In genomic region chr17:47995241-47995935, GRCh38 we compare ENCODE assay signal across 27 cellular contexts. TPM values are rescaled to one million over a fixed set of nuclear protein-coding genes. Genes with fewer than 3 reads are reported as not detected.
DNase-seq lines count a peak whose midpoint lies in the region; ATAC-seq, FAIRE-seq and TF ChIP-seq lines count a peak whose summit lies in the region.
"Had no signal": no experiment of that assay in that cellular context is flagged by ENCODE, and none has a peak within 500 bp of the region (broad histone marks: within the 10 kb centered on the region; RNA-seq: fewer than 3 reads in every experiment).

No MANE protein-coding gene starts in this region.

- CTCF ChIA-PET in H1 (lab: Charles Lee; ENCODE audit: partially characterized antibody) = interaction anchor here (0.7 to 27.8 kb wide), 12 partner anchors 8 to 111 kb away, joined by 3 to 493 read pairs (median 4); partner anchors contain the start of genes PNPO and PRR15L
- CTCF ChIA-PET in activated CD8-positive, alpha-beta T cell treated with anti-CD3 and anti-CD28 coated beads, Interleukin-2, amount 10 ng/mL, durations not matched to agents 7 days and 5 days (lab: Charles Lee) = interaction anchor here (2.2 kb wide), 1 partner anchor 22 kb away, joined by 5 read pairs; no protein-coding TSS in a partner anchor

- H2BK5ac ChIP-seq in H9 (ENCODE audit: insufficient read length, low read length) (no peak overlapping the region), H1 (ENCODE audit: low read depth, low read length) (peak overlapping the region; percentile 42; the same call in 1 of the 2 replicates)

- no peaks in the 10 kb centered on the region for H3K36me3 ChIP-seq in H1 (ENCODE audit: control insufficient read depth in 2 of 4, insufficient read depth in 4 of 4, low read length in 3 of 4)
- no peaks in the 10 kb centered on the region for H3K36me3 ChIP-seq in osteoblast (ENCODE audit: insufficient read depth, low read length)
- H3K36me3 ChIP-seq: ascending aorta, tibial artery had no signal

- no peak for TF ChIP-seq POLR2A in H1 (IDR thresholded peaks at IDR 0.05; ENCODE audit: control extremely low read depth in 1 of 2, low read depth in 2 of 2, low read length in 2 of 2)

- H3K18ac ChIP-seq in H9 (ENCODE audit: insufficient read length, low read depth, low read length) (no peak overlapping the region), H1 (ENCODE audit: extremely low read depth, low read length) (peak overlapping the region; percentile 83)

- TF ChIP-seq EP300 in H1 (IDR thresholded peaks at IDR 0.05; ENCODE audit: borderline replicate concordance in 1 of 2, low read depth in 2 of 2, low read length in 2 of 2) = no peak

- H2AFZ ChIP-seq in H9 (ENCODE audit: low read length) (no peak overlapping the region), H1 (ENCODE audit: low read length) (no peak overlapping the region), osteoblast (ENCODE audit: low read length) (no peak overlapping the region)

- H3K23me2 ChIP-seq in H9 (ENCODE audit: insufficient read length, low read depth, low read length, poor library complexity, severe bottlenecking) (no peaks in the 10 kb centered on the region), H1 (ENCODE audit: low read depth, low read length) (no peaks in the 10 kb centered on the region)

- peak overlapping the region in 1 of 2 experiments; percentile 30; a peak in 1 of 5 replicates for H3K4me3 Mint-ChIP-seq in H9
- no peak overlapping the region for H3K4me3 Mint-ChIP-seq in activated CD8-positive, alpha-beta T cell treated with anti-CD3 and anti-CD28 coated beads, Interleukin-2, amount 10 ng/mL, durations not matched to agents 7 days and 5 days
- H3K4me3 Mint-ChIP-seq: activated T-helper 1 cell treated with anti-CD3 and anti-CD28 coated beads, Interleukin-12 subunit alpha, Interleukin-12 subunit beta, Interleukin-2, Interleukin-4 antibody, amounts not matched to agents 30 ng/mL and 10 ng/mL and 1 ng/mL, durations not matched to agents 14 hours and 24 hours and 36 hours; CD8-positive, alpha-beta T cell; central memory CD8-positive, alpha-beta T cell; stimulated activated naive CD8-positive, alpha-beta T cell treated with anti-CD3 and anti-CD28 coated beads, Interleukin-15, amount 100 ng/mL, for 72 hours; T-helper 1 cell treated with Interleukin-12 subunit alpha and Interleukin-12 subunit beta and Interleukin-4 antibody, amounts not matched to agents 30 μg/mL and 1 μg/mL, for 36 hours had no signal

- H3K23ac ChIP-seq in H9 (ENCODE audit: insufficient read length, low read depth, low read length) (no peak overlapping the region), H1 (ENCODE audit: insufficient read length) (no peak overlapping the region)

- ATAC-seq in HG02981 (IDR thresholded peaks at IDR 0.05; ENCODE audit: unreplicated experiment) = no peak
- ATAC-seq in activated CD8-positive, alpha-beta T cell treated with anti-CD3 and anti-CD28 coated beads, Interleukin-2, amount 10 ng/mL, durations not matched to agents 7 days and 5 days = no peak
- ATAC-seq: activated naive CD4-positive, alpha-beta T cell treated with anti-CD3 and anti-CD28 coated beads, Interleukin-2, amount 50 U/mL, for 72 hours; CD8-positive, alpha-beta T cell; GM12878; right cardiac atrium; stimulated activated naive CD8-positive, alpha-beta T cell treated with anti-CD3 and anti-CD28 coated beads, Interleukin-15, amount 100 ng/mL, for 72 hours had no signal

- H3K4me2 ChIP-seq in H9 (ENCODE audit: insufficient read depth, insufficient read length, low read length) (no peak overlapping the region), H1 (ENCODE audit: insufficient read depth in 1 of 2, low read depth in 2 of 2, low read length in 2 of 2) (peak overlapping the region; percentile 2 to 5; a peak in 2 of 4 replicates), osteoblast (ENCODE audit: insufficient read depth, low read length) (no peak overlapping the region)

- no peak overlapping the region for H3K9ac ChIP-seq in H9 (ENCODE audit: extremely low read depth, insufficient read length, low read length)
- no peak overlapping the region for H3K9ac ChIP-seq in H1 (replicated peaks in 1 of 4; ENCODE audit: extremely low read depth in 1 of 4, low read depth in 3 of 4, low read length in 3 of 4)

- TF ChIP-seq CTCF in H9 (conservative IDR thresholded peaks at IDR 0.05) = no peak
- no peak for TF ChIP-seq CTCF in H1 (IDR thresholded peaks at IDR 0.05; ENCODE audit: control extremely low read depth in 1 of 3, insufficient read depth in 1 of 3, low read depth in 1 of 3, low read length in 3 of 3)
- no peak for TF ChIP-seq CTCF in osteoblast (IDR thresholded peaks at IDR 0.05; ENCODE audit: extremely low read depth, low read depth, low read length)

- H3T11ph ChIP-seq in H9 (ENCODE audit: low read length) = no peak overlapping the region

- H4K20me1 ChIP-seq in H9 (ENCODE audit: control insufficient read depth, insufficient read depth, insufficient read length) (no peaks in the 10 kb centered on the region), H1 (replicated peaks in 1 of 2; ENCODE audit: control insufficient read depth in 1 of 2, insufficient read depth in 2 of 2, low read length in 2 of 2) (no peaks in the 10 kb centered on the region), osteoblast (ENCODE audit: insufficient read depth, low read length) (no peaks in the 10 kb centered on the region)

- peak; percentile 67 for DNase-seq in H9
- DNase-seq in NCI-H69 (lab: John Stamatoyannopoulos, UW) = peak; percentile 72
- no peak for DNase-seq in H1 (ENCODE audit: low read depth in 1 of 2, low spot score in 2 of 2)
- peak; percentile 58 for DNase-seq in osteoblast (ENCODE audit: insufficient read length, low spot score, missing footprints)
- no peak for DNase-seq in kidney tubule cell (ENCODE audit: low spot score)
- no peak for DNase-seq in activated CD8-positive, alpha-beta T cell treated with anti-CD3 and anti-CD28 coated beads, Interleukin-2, amount 10 ng/mL, durations not matched to agents 7 days and 5 days
- DNase-seq: activated CD4-positive, alpha-beta T cell treated with anti-CD3 and anti-CD28 coated beads for 48 hours; CD8-positive, alpha-beta T cell; foreskin melanocyte; NCI-H1694; NCI-H345; right cardiac atrium; stimulated activated naive CD8-positive, alpha-beta T cell treated with anti-CD3 and anti-CD28 coated beads, Interleukin-15, amount 100 ng/mL, for 72 hours; tibial artery had no signal

- H3K4me1 Mint-ChIP-seq in H9 = peaks cover 58 to 65% of the 10 kb centered on the region in 2 experiments
- peaks cover 5% of the 10 kb centered on the region for H3K4me1 Mint-ChIP-seq in activated CD8-positive, alpha-beta T cell treated with anti-CD3 and anti-CD28 coated beads, Interleukin-2, amount 10 ng/mL, durations not matched to agents 7 days and 5 days (ENCODE audit: low read depth)
- H3K4me1 Mint-ChIP-seq: central memory CD8-positive, alpha-beta T cell had no signal

- no peaks in the 10 kb centered on the region; a peak in 1 of 5 replicates for H3K9me3 Mint-ChIP-seq in H9
- no peaks in the 10 kb centered on the region for H3K9me3 Mint-ChIP-seq in activated CD8-positive, alpha-beta T cell treated with anti-CD3 and anti-CD28 coated beads, Interleukin-2, amount 10 ng/mL, durations not matched to agents 7 days and 5 days (ENCODE audit: insufficient read depth)
- H3K9me3 Mint-ChIP-seq: activated naive CD4-positive, alpha-beta T cell treated with anti-CD3 and anti-CD28 coated beads, Interleukin-2, amount 50 U/mL, for 72 hours; activated T-helper 1 cell treated with anti-CD3 and anti-CD28 coated beads, Interleukin-12 subunit alpha, Interleukin-12 subunit beta, Interleukin-2, Interleukin-4 antibody, amounts not matched to agents 30 ng/mL and 10 ng/mL and 1 ng/mL, durations not matched to agents 14 hours and 24 hours and 36 hours; CD8-positive, alpha-beta T cell; central memory CD8-positive, alpha-beta T cell; stimulated activated naive CD8-positive, alpha-beta T cell treated with anti-CD3 and anti-CD28 coated beads, Interleukin-15, amount 100 ng/mL, for 72 hours; T-helper 1 cell treated with Interleukin-12 subunit alpha and Interleukin-12 subunit beta and Interleukin-4 antibody, amounts not matched to agents 30 μg/mL and 1 μg/mL, for 36 hours had no signal

- no peak overlapping the region for H4K8ac ChIP-seq in H9 (replicated peaks; ENCODE audit: insufficient read length, low read depth, low read length)
- H4K8ac ChIP-seq in H1 (ENCODE audit: extremely low read depth, insufficient read depth, low read length) = no peak overlapping the region; the same call in none of the 2 replicates

- H3K27ac Mint-ChIP-seq in H9 = peak overlapping the region in 2 of 3 experiments; percentile 23 to 24; a peak in 1 of 7 replicates
- no peak overlapping the region for H3K27ac Mint-ChIP-seq in activated CD8-positive, alpha-beta T cell treated with anti-CD3 and anti-CD28 coated beads, Interleukin-2, amount 10 ng/mL, durations not matched to agents 7 days and 5 days
- H3K27ac Mint-ChIP-seq: activated naive CD4-positive, alpha-beta T cell treated with anti-CD3 and anti-CD28 coated beads, Interleukin-2, amount 50 U/mL, for 72 hours; activated T-helper 1 cell treated with anti-CD3 and anti-CD28 coated beads, Interleukin-12 subunit alpha, Interleukin-12 subunit beta, Interleukin-2, Interleukin-4 antibody, amounts not matched to agents 30 ng/mL and 10 ng/mL and 1 ng/mL, durations not matched to agents 14 hours and 24 hours and 36 hours; CD8-positive, alpha-beta T cell; stimulated activated naive CD8-positive, alpha-beta T cell treated with anti-CD3 and anti-CD28 coated beads, Interleukin-15, amount 100 ng/mL, for 72 hours; T-helper 1 cell treated with Interleukin-12 subunit alpha and Interleukin-12 subunit beta and Interleukin-4 antibody, amounts not matched to agents 30 μg/mL and 1 μg/mL, for 36 hours had no signal

- H2BK12ac ChIP-seq in H9 (ENCODE audit: insufficient read length, low read depth, low read length) = no peak overlapping the region
- peak overlapping the region; percentile 85; the same call in 1 of the 2 replicates for H2BK12ac ChIP-seq in H1 (ENCODE audit: low read depth, low read length)

- POLR2A ChIA-PET in H1 (lab: Charles Lee; ENCODE audit: partially characterized antibody) = interaction anchor here (0.6 to 3.1 kb wide), 12 partner anchors 8 to 139 kb away, joined by 3 to 12 read pairs (median 5); no protein-coding TSS in a partner anchor
- POLR2A ChIA-PET in activated CD8-positive, alpha-beta T cell treated with anti-CD3 and anti-CD28 coated beads, Interleukin-2, amount 10 ng/mL, durations not matched to agents 7 days and 5 days (lab: Charles Lee) = no interaction called here

- H3K27ac ChIP-seq in H9 (ENCODE audit: insufficient read length, low read depth, low read length) (no peak overlapping the region), H1 (ENCODE audit: low read depth, low read length) (no peak overlapping the region), osteoblast (ENCODE audit: low read depth, low read length) (no peak overlapping the region)
- H3K27ac ChIP-seq: ascending aorta, tibial artery had no signal

- peaks cover 7% of the 10 kb centered on the region; the same call in 1 of the 2 replicates for H3K4me1 ChIP-seq in H9 (ENCODE audit: insufficient read depth, low read length)
- peaks cover 14 to 32% (median 25%) of the 10 kb centered on the region in 4 experiments for H3K4me1 ChIP-seq in H1 (replicated peaks in 1 of 4; ENCODE audit: control insufficient read depth in 3 of 4, insufficient read depth in 4 of 4, low read length in 3 of 4)
- H3K4me1 ChIP-seq in osteoblast (ENCODE audit: insufficient read depth, low read length) = peaks cover 5% of the 10 kb centered on the region
- H3K4me1 ChIP-seq: ascending aorta, tibial artery had no signal

- H4K91ac ChIP-seq in H9 (ENCODE audit: insufficient read length, low read depth, low read length) (no peak overlapping the region), H1 (replicated peaks; ENCODE audit: insufficient read length, low read length) (peak overlapping the region; percentile 12)

- TF ChIP-seq RAD21 in H1 (IDR thresholded peaks at IDR 0.05 in 1 of 2, conservative IDR thresholded peaks at IDR 0.05 in 1 of 2; ENCODE audit: low read depth in 2 of 2, low read length in 2 of 2) = no peak

- H2BK20ac ChIP-seq in H9 (ENCODE audit: low read depth, low read length, poor library complexity, severe bottlenecking) (no peak overlapping the region), H1 (ENCODE audit: low read length) (0 out of 2 replicates have a peak overlapping the region, but pooled peaks have one; percentile 66)

- no peaks in the 10 kb centered on the region for H3K36me3 Mint-ChIP-seq in H9 (ENCODE audit: insufficient read depth in 1 of 3, low read depth in 3 of 3)
- H3K36me3 Mint-ChIP-seq in activated CD8-positive, alpha-beta T cell treated with anti-CD3 and anti-CD28 coated beads, Interleukin-2, amount 10 ng/mL, durations not matched to agents 7 days and 5 days (ENCODE audit: low read depth) = no peaks in the 10 kb centered on the region
- H3K36me3 Mint-ChIP-seq: activated naive CD4-positive, alpha-beta T cell treated with anti-CD3 and anti-CD28 coated beads, Interleukin-2, amount 50 U/mL, for 72 hours; CD8-positive, alpha-beta T cell had no signal

- H3K14ac ChIP-seq in H9 (ENCODE audit: insufficient read depth, low read length) = no peak overlapping the region
- H3K14ac ChIP-seq in H1 (ENCODE audit: insufficient read length) = no peak overlapping the region

- H3K4ac ChIP-seq in H9 (ENCODE audit: low read depth, low read length) (no peak overlapping the region), H1 (replicated peaks; ENCODE audit: insufficient read length, low read depth, low read length) (no peak overlapping the region)

- no peaks in the 10 kb centered on the region for H3K79me1 ChIP-seq in H9 (ENCODE audit: insufficient read depth, low read depth, low read length, poor library complexity, severe bottlenecking)
- no peaks in the 10 kb centered on the region for H3K79me1 ChIP-seq in H1 (ENCODE audit: low read depth, low read length)

- no peaks in the 10 kb centered on the region for H3K9me3 ChIP-seq in H9 (ENCODE audit: control insufficient read depth, low read depth, low read length)
- no peaks in the 10 kb centered on the region for H3K9me3 ChIP-seq in H1 (ENCODE audit: insufficient read depth in 2 of 2, low read depth in 1 of 2, low read length in 1 of 2)
- no peaks in the 10 kb centered on the region for H3K9me3 ChIP-seq in osteoblast (ENCODE audit: low read depth, low read length)
- H3K9me3 ChIP-seq: ascending aorta, tibial artery had no signal

- H3K56ac ChIP-seq in H9 (ENCODE audit: insufficient read length, low read depth, low read length) = no peak overlapping the region
- no peak overlapping the region for H3K56ac ChIP-seq in H1 (replicated peaks; ENCODE audit: insufficient read length, low read depth, low read length)

- H3K4me3 ChIP-seq in H1 (ENCODE audit: extremely low read depth in 1 of 4, insufficient read depth in 2 of 4, low read depth in 3 of 4, low read length in 4 of 4) (no peak overlapping the region), osteoblast (ENCODE audit: insufficient read depth, low read length) (no peak overlapping the region)
- H3K4me3 ChIP-seq: ascending aorta, GM12878, tibial artery had no signal

- H2AK5ac ChIP-seq in H9 (ENCODE audit: insufficient read length, low read length) (no peak overlapping the region), H1 (ENCODE audit: low read depth, low read length) (no peak overlapping the region)

- H4K5ac ChIP-seq in H9 (ENCODE audit: insufficient read length, low read depth, low read length) = no peak overlapping the region
- H4K5ac ChIP-seq in H1 (ENCODE audit: insufficient read length, low read depth, low read length) = peak overlapping the region; percentile 3

- no peaks in the 10 kb centered on the region for H3K27me3 ChIP-seq in H9 (ENCODE audit: insufficient read depth, low read length)
- H3K27me3 ChIP-seq in H1 (replicated peaks in 1 of 4; ENCODE audit: control insufficient read depth in 3 of 4, extremely low read depth in 1 of 4, insufficient read depth in 3 of 4, low read length in 3 of 4) = no peaks in the 10 kb centered on the region
- H3K27me3 ChIP-seq in osteoblast (ENCODE audit: insufficient read depth, low read length) = peaks cover 4% of the 10 kb centered on the region

- H3K27me3 Mint-ChIP-seq in H9 (ENCODE audit: low read depth) = no peaks in the 10 kb centered on the region; the same call in none of the 2 replicates
- H3K27me3 Mint-ChIP-seq in activated CD8-positive, alpha-beta T cell treated with anti-CD3 and anti-CD28 coated beads, Interleukin-2, amount 10 ng/mL, durations not matched to agents 7 days and 5 days (ENCODE audit: low read depth) = peaks cover 27% of the 10 kb centered on the region

- FAIRE-seq in H1 (lab: Jason Lieb, UNC) = no peak
- FAIRE-seq: GM12878, keratinocyte, RCC 7860 had no signal

- H2BK15ac ChIP-seq in H9 (ENCODE audit: low read depth, low read length) (no peak overlapping the region), H1 (ENCODE audit: low read length) (peak overlapping the region; percentile 83)

- H3K79me2 ChIP-seq in H9 (ENCODE audit: insufficient read depth, low read length) (no peaks in the 10 kb centered on the region), H1 (ENCODE audit: control insufficient read depth in 1 of 2, insufficient read depth in 2 of 2, low read length in 2 of 2) (no peaks in the 10 kb centered on the region), osteoblast (ENCODE audit: insufficient read depth, low read length) (no peaks in the 10 kb centered on the region)

- WGBS in H9 (ENCODE audit: extremely low coverage, insufficient read length, low lambda C conversion rate) = no CpG with 5 or more reads among the region's 13 CpGs
- WGBS in H1 (ENCODE audit: extremely low coverage in 1 of 2, insufficient coverage in 1 of 2, insufficient read length in 1 of 2, insufficient replicate concordance in 2 of 2, low coverage in 1 of 2, low lambda C conversion rate in 2 of 2, missing lambda C conversion rate in 1 of 2), 2 experiments = 51% methylated on average over 9 of the region's 13 CpGs; no CpG with 5 or more reads in 1 of the 2 experiments

- H2BK120ac ChIP-seq in H9 (ENCODE audit: low read depth, low read length, poor library complexity, severe bottlenecking) = no peak overlapping the region
- peak overlapping the region; percentile 41 for H2BK120ac ChIP-seq in H1 (replicated peaks; ENCODE audit: low read depth, low read length)

RNA-seq across cellular contexts. Expression of gene CDK5RAP3, which starts 24.5 kb away (rescaled TPM):
- total RNA-seq in H9 (2021) (144 and 149 TPM in 2 replicates), osteoblast (46.6 and 50.3 TPM in 2 replicates)
- 88.2 and 97.6 TPM in 2 replicates for total RNA-seq in H1 (2021; fragmentation: NEBNext Ultra II Directional; extraction: Animal tissue kit (Norgen Biotek cat#: 25700))
- polyA plus RNA-seq in H1 (2011; rRNA removed) = 93.2 and 119 TPM in 2 replicates
- polyA plus RNA-seq in H1 (2011; cell fraction: cytosol; rRNA removed) = 159 TPM
- polyA plus RNA-seq in H1 (2011; cell fraction: nucleus; rRNA removed) = 845 TPM
- polyA plus RNA-seq in H1 (2012, experiment 1 of 2) = 134 to 181 TPM (median 168 TPM) in 4 replicates
- polyA plus RNA-seq in H1 (2012, experiment 2 of 2) = 47.9 TPM
- 99.7 TPM for polyA plus RNA-seq in H1 (2013, experiment 1 of 2)
- 95.7 TPM for polyA plus RNA-seq in H1 (2013, experiment 2 of 2)
- 131 and 169 TPM in 2 replicates for polyA minus RNA-seq in H1 (2011; rRNA and poly(A)+ RNA removed)
- 41.5 TPM for polyA minus RNA-seq in H1 (2011; cell fraction: cytosol; rRNA and poly(A)+ RNA removed)
- polyA minus RNA-seq in H1 (2011; cell fraction: nucleus; rRNA and poly(A)+ RNA removed) = 147 TPM
- 100 to 1,000 TPM; 186 to 196 TPM for total RNA-seq in activated CD8-positive, alpha-beta T cell treated with anti-CD3 and anti-CD28 coated beads, Interleukin-2, amount 10 ng/mL, durations not matched to agents 7 days and 5 days

RNA-seq across cellular contexts. Expression of gene PRR15L, which starts 37.7 kb away (rescaled TPM):
- total RNA-seq in H9 (2021) = not detected in 2 replicates
- total RNA-seq in H1 (2021; fragmentation: NEBNext Ultra II Directional; extraction: Animal tissue kit (Norgen Biotek cat#: 25700)) = 0.26 and 0.34 TPM in 2 replicates
- polyA plus RNA-seq in H1 (2011; rRNA removed) = 1.1 TPM in 2 replicates
- 1.1 TPM for polyA plus RNA-seq in H1 (2011; cell fraction: cytosol; rRNA removed)
- 0.87 TPM for polyA plus RNA-seq in H1 (2011; cell fraction: nucleus; rRNA removed)
- polyA plus RNA-seq in H1 (2012, experiment 1 of 2) = 0.54 to 0.76 TPM (median 0.64 TPM) in 4 replicates
- 0.70 TPM for polyA plus RNA-seq in H1 (2012, experiment 2 of 2)
- 0.20 TPM for polyA plus RNA-seq in H1 (2013, experiment 1 of 2)
- polyA plus RNA-seq in H1 (2013, experiment 2 of 2) = 0.20 TPM
- 0.51 and 0.98 TPM in 2 replicates for polyA minus RNA-seq in H1 (2011; rRNA and poly(A)+ RNA removed)
- polyA minus RNA-seq in H1 (2011; cell fraction: cytosol; rRNA and poly(A)+ RNA removed) = 0.95 TPM
- polyA minus RNA-seq in H1 (2011; cell fraction: nucleus; rRNA and poly(A)+ RNA removed) = 0.40 TPM
- not detected in 2 replicates for total RNA-seq in osteoblast
- total RNA-seq in activated CD8-positive, alpha-beta T cell treated with anti-CD3 and anti-CD28 coated beads, Interleukin-2, amount 10 ng/mL, durations not matched to agents 7 days and 5 days = not detected
- total RNA-seq: activated naive CD4-positive, alpha-beta T cell treated with anti-CD3 and anti-CD28 coated beads, Interleukin-2, amount 50 U/mL, for 72 hours; activated T-helper 1 cell treated with anti-CD3 and anti-CD28 coated beads, Interleukin-12 subunit alpha, Interleukin-12 subunit beta, Interleukin-2, Interleukin-4 antibody, amounts not matched to agents 30 ng/mL and 10 ng/mL and 1 ng/mL, durations not matched to agents 14 hours and 24 hours and 36 hours; ascending aorta; CD8-positive, alpha-beta T cell; GM12878; lung microvascular endothelial cell; MCF 10A; osteocyte; right cardiac atrium; SK-MEL-5 had no signal
- polyA plus RNA-seq: right cardiac atrium had no signal

RNA-seq across cellular contexts. Expression of gene COPZ2, which starts 42.2 kb away (rescaled TPM):
- total RNA-seq in H9 (2021) (0.68 and 0.77 TPM in 2 replicates), osteoblast (117 and 121 TPM in 2 replicates)
- not detected in 2 replicates for total RNA-seq in H1 (2021; fragmentation: NEBNext Ultra II Directional; extraction: Animal tissue kit (Norgen Biotek cat#: 25700))
- polyA plus RNA-seq in H1 (2011; rRNA removed) = 0.24 and 0.25 TPM in 2 replicates
- polyA plus RNA-seq in H1 (2011; cell fraction: cytosol; rRNA removed) = 0.23 TPM
- 0.47 TPM for polyA plus RNA-seq in H1 (2011; cell fraction: nucleus; rRNA removed)
- 0.34 to 0.45 TPM in 2 of 4 replicates, not detected in the others for polyA plus RNA-seq in H1 (2012, experiment 1 of 2)
- polyA plus RNA-seq in H1 (2012, experiment 2 of 2) = not detected
- 0.41 TPM for polyA plus RNA-seq in H1 (2013, experiment 1 of 2)
- polyA plus RNA-seq in H1 (2013, experiment 2 of 2) = 0.70 TPM
- polyA minus RNA-seq in H1 (2011; rRNA and poly(A)+ RNA removed) = not detected in 2 replicates
- polyA minus RNA-seq in H1 (2011; cell fraction: cytosol; rRNA and poly(A)+ RNA removed) = not detected
- not detected for polyA minus RNA-seq in H1 (2011; cell fraction: nucleus; rRNA and poly(A)+ RNA removed)
- total RNA-seq in activated CD8-positive, alpha-beta T cell treated with anti-CD3 and anti-CD28 coated beads, Interleukin-2, amount 10 ng/mL, durations not matched to agents 7 days and 5 days = 1 to 10 TPM; 5.1 to 5.5 TPM
- total RNA-seq: MCF 10A had no signal

RNA-seq across cellular contexts. Expression of gene NFE2L1, which starts 52.8 kb away (rescaled TPM):
- 158 and 161 TPM in 2 replicates for total RNA-seq in H9 (2021)
- total RNA-seq in H1 (2021; fragmentation: NEBNext Ultra II Directional; extraction: Animal tissue kit (Norgen Biotek cat#: 25700)) = 140 and 148 TPM in 2 replicates
- polyA plus RNA-seq in H1 (2011; rRNA removed) = 143 and 173 TPM in 2 replicates
- 181 TPM for polyA plus RNA-seq in H1 (2011; cell fraction: cytosol; rRNA removed)
- polyA plus RNA-seq in H1 (2011; cell fraction: nucleus; rRNA removed) = 178 TPM
- 161 to 195 TPM (median 173 TPM) in 4 replicates for polyA plus RNA-seq in H1 (2012, experiment 1 of 2)
- polyA plus RNA-seq in H1 (2012, experiment 2 of 2) = 101 TPM
- 146 TPM for polyA plus RNA-seq in H1 (2013, experiment 1 of 2)
- polyA plus RNA-seq in H1 (2013, experiment 2 of 2) = 156 TPM
- 193 and 224 TPM in 2 replicates for polyA minus RNA-seq in H1 (2011; rRNA and poly(A)+ RNA removed)
- 160 TPM for polyA minus RNA-seq in H1 (2011; cell fraction: cytosol; rRNA and poly(A)+ RNA removed)
- 99.1 TPM for polyA minus RNA-seq in H1 (2011; cell fraction: nucleus; rRNA and poly(A)+ RNA removed)
- total RNA-seq in osteoblast = 144 and 165 TPM in 2 replicates
- total RNA-seq in activated CD8-positive, alpha-beta T cell treated with anti-CD3 and anti-CD28 coated beads, Interleukin-2, amount 10 ng/mL, durations not matched to agents 7 days and 5 days = 10 to 100 TPM; 44.1 to 50.7 TPM

RNA-seq across cellular contexts. Expression of gene PNPO, which starts 54.0 kb away (rescaled TPM):
- total RNA-seq in H9 (2021) = 6.7 and 7.3 TPM in 2 replicates
- total RNA-seq in H1 (2021; fragmentation: NEBNext Ultra II Directional; extraction: Animal tissue kit (Norgen Biotek cat#: 25700)) = 7.0 and 8.8 TPM in 2 replicates
- polyA plus RNA-seq in H1 (2011; rRNA removed) = 7.5 and 8.1 TPM in 2 replicates
- polyA plus RNA-seq in H1 (2011; cell fraction: cytosol; rRNA removed) = 7.3 TPM
- 4.6 TPM for polyA plus RNA-seq in H1 (2011; cell fraction: nucleus; rRNA removed)
- 3.2 to 5.9 TPM (median 5.0 TPM) in 4 replicates for polyA plus RNA-seq in H1 (2012, experiment 1 of 2)
- 4.7 TPM for polyA plus RNA-seq in H1 (2012, experiment 2 of 2)
- 5.1 TPM for polyA plus RNA-seq in H1 (2013, experiment 1 of 2)
- 5.1 TPM for polyA plus RNA-seq in H1 (2013, experiment 2 of 2)
- polyA minus RNA-seq in H1 (2011; rRNA and poly(A)+ RNA removed) = 10.6 and 10.7 TPM in 2 replicates
- 6.8 TPM for polyA minus RNA-seq in H1 (2011; cell fraction: cytosol; rRNA and poly(A)+ RNA removed)
- 5.2 TPM for polyA minus RNA-seq in H1 (2011; cell fraction: nucleus; rRNA and poly(A)+ RNA removed)
- 31.5 and 32.4 TPM in 2 replicates for total RNA-seq in osteoblast
- 10 to 100 TPM; 37.9 to 44.0 TPM for total RNA-seq in activated CD8-positive, alpha-beta T cell treated with anti-CD3 and anti-CD28 coated beads, Interleukin-2, amount 10 ng/mL, durations not matched to agents 7 days and 5 days

Comparison
In these comparisons a context has a peak if more than half of its experiments do, and no peak if none do; other contexts are left out.
1. DNase-seq: peak in H9 (single experiment), NCI-H69 (single experiment) and osteoblast (single experiment); none in H1 (0 of 2), kidney tubule cell (single experiment) and activated CD8-positive, alpha-beta T cell treated with anti-CD3 and anti-CD28 coated beads, Interleukin-2, amount 10 ng/mL, durations not matched to agents 7 days and 5 days (single experiment).
2. H3K4me2 ChIP-seq: peak in H1 (2 of 2); none in H9 (single experiment) and osteoblast (single experiment).
3. RNA of gene COPZ2, which starts 42.2 kb away (total RNA-seq): 117 to 121 TPM in osteoblast; 5.1 to 5.5 TPM in activated CD8-positive, alpha-beta T cell treated with anti-CD3 and anti-CD28 coated beads, Interleukin-2, amount 10 ng/mL, durations not matched to agents 7 days and 5 days, 0.68 to 0.77 TPM in H9 and not detected in H1; every median in the first group is over 10 times any median in the second.